In genomic region chr9:114082017-114082735, GRCh38 we compare ENCODE assay signal across 8 cellular contexts. TPM values are rescaled to one million over a fixed set of nuclear protein-coding genes. Genes with fewer than 3 reads are reported as not detected.
DNase-seq lines count a peak whose midpoint lies in the region; ATAC-seq, FAIRE-seq and TF ChIP-seq lines count a peak whose summit lies in the region.

No MANE protein-coding gene starts in this region.

- no peaks in the 10 kb centered on the region; the same call in 1 of the 2 replicates for H3K9me3 Mint-ChIP-seq in WTC11

- H3K4me1 Mint-ChIP-seq in WTC11: no peaks in the 10 kb centered on the region

- ATAC-seq in GM18517 (IDR thresholded peaks at IDR 0.05; ENCODE audit: unreplicated experiment) (peak; percentile 69), HG03135 (IDR thresholded peaks at IDR 0.05; ENCODE audit: unreplicated experiment) (peak; percentile 88), WTC11 (peak; percentile 91)

- H3K27ac ChIP-seq in A673 (ENCODE audit: low read depth, low read length, poor library complexity, severe bottlenecking) (no peak overlapping the region), kidney (ENCODE audit: low read depth in 2 of 2, low read length in 2 of 2) (peak overlapping the region; percentile 81 to 82)

- peaks cover 35% of the 10 kb centered on the region for H3K27me3 Mint-ChIP-seq in WTC11 (ENCODE audit: low read depth)

- peak; percentile 90 for DNase-seq in A673 (ENCODE audit: low spot score)
- DNase-seq in NCI-H345 (lab: John Stamatoyannopoulos, UW): peak; percentile 88
- peak; percentile 92 for DNase-seq in WTC11 (ENCODE audit: low spot score)
- peak; percentile 90 to 92 for DNase-seq in cardiac fibroblast (ENCODE audit: low read depth in 2 of 2)
- DNase-seq in kidney: peak; percentile 90
- DNase-seq in stimulated activated CD4-positive, alpha-beta T cell treated with anti-CD3 and anti-CD28 coated beads, Interleukin-1b, Interleukin-23, amount 100 ng/mL, for 24 hours (ENCODE audit: low read depth in 4 of 4, low spot score in 1 of 4): peak; percentile 69 to 88 (median 74)

- peak; percentile 93 for TF ChIP-seq CTCF in A673 (conservative IDR thresholded peaks at IDR 0.05; ENCODE audit: low read depth, low read length)
- TF ChIP-seq CTCF in WTC11 (IDR thresholded peaks at IDR 0.05): peak; percentile 92
- TF ChIP-seq CTCF in cardiac fibroblast (IDR thresholded peaks at IDR 0.05; ENCODE audit: low read depth, low read length): peak; percentile 89
- TF ChIP-seq CTCF in kidney (IDR thresholded peaks at IDR 0.05; ENCODE audit: borderline replicate concordance, extremely low read depth, insufficient read depth): peak; percentile 88

- H3K4me1 ChIP-seq in A673 (ENCODE audit: insufficient read depth, low read length, poor library complexity, severe bottlenecking) (no peaks in the 10 kb centered on the region), kidney (ENCODE audit: control insufficient read depth in 1 of 2, insufficient read depth in 1 of 2, low read depth in 1 of 2, low read length in 2 of 2) (peaks cover 24 to 30% of the 10 kb centered on the region in 2 donors)

- POLR2A ChIA-PET in A673 (lab: Charles Lee; ENCODE audit: low non-redundant PET) (no interaction called here), WTC11 (lab: Charles Lee) (no interaction called here)

- intact Hi-C loops in A673 (cut with micrococcal nuclease; ENCODE audit: unreplicated experiment) (loop anchor here (1.0 kb wide), 1 partner anchor 209 kb away; no protein-coding TSS in a partner anchor), kidney (cut with DNase I) (loop anchor here (10.0 kb wide), 1 partner anchor 213 kb away; no protein-coding TSS in a partner anchor)

- H3K36me3 ChIP-seq in A673 (ENCODE audit: insufficient read depth, low read length, poor library complexity, severe bottlenecking) (no peaks in the 10 kb centered on the region), kidney (ENCODE audit: control insufficient read depth in 1 of 2, insufficient read depth in 2 of 2, low read length in 2 of 2) (no peaks in the 10 kb centered on the region)

- H3K9me3 ChIP-seq in A673 (ENCODE audit: low read depth, low read length, poor library complexity, severe bottlenecking) (no peaks in the 10 kb centered on the region), kidney (ENCODE audit: control insufficient read depth in 1 of 2, low read length in 2 of 2) (no peaks in the 10 kb centered on the region)

- no peak overlapping the region for H3K27ac Mint-ChIP-seq in WTC11

- H3K9ac ChIP-seq in kidney (ENCODE audit: low read length in 2 of 2): no peak overlapping the region

- BruUV-seq in A673 (replicated peaks; lab: Mats Ljungman, UMichigan): no TSS peak

- FAIRE-seq in kidney (lab: Jason Lieb, UNC): peak; percentile 66

- CTCF ChIA-PET in A673 (lab: Charles Lee): interaction anchor here (0.8 to 1.9 kb wide), 12 partner anchors 14 to 275 kb away, joined by 3 to 19 read pairs (median 4); no protein-coding TSS in a partner anchor
- CTCF ChIA-PET in WTC11 (lab: Charles Lee): interaction anchor here (0.5 to 5.6 kb wide), 71 partner anchors 9 to 488 kb away, joined by 3 to 109 read pairs (median 4); partner anchors contain the start of genes AKNA, COL27A1 and KIF12

- H3K27me3 ChIP-seq in A673 (replicated peaks; ENCODE audit: insufficient read depth, low read depth, low read length, poor library complexity): no peaks in the 10 kb centered on the region

- H3K36me3 Mint-ChIP-seq in WTC11: no peaks in the 10 kb centered on the region

- no peak overlapping the region for H3K4me3 ChIP-seq in A673 (ENCODE audit: low read depth, low read length, poor library complexity, severe bottlenecking)
- no peak overlapping the region for H3K4me3 ChIP-seq in cardiac fibroblast (replicated peaks in 1 of 2; ENCODE audit: low read depth in 2 of 2, low read length in 2 of 2)
- H3K4me3 ChIP-seq in kidney (ENCODE audit: low read length in 2 of 2): no peak overlapping the region

- H3K4me3 Mint-ChIP-seq in WTC11: no peak overlapping the region

TF ChIP-seq in WTC11, 78 proteins besides CTCF, POLR2A, EP300 and RAD21:
- TF ChIP-seq FOXJ3 (CRISPR knock-in tag; IDR thresholded peaks at IDR 0.05; ENCODE audit: borderline replicate concordance): no peak
- TF ChIP-seq, protein P1, sequence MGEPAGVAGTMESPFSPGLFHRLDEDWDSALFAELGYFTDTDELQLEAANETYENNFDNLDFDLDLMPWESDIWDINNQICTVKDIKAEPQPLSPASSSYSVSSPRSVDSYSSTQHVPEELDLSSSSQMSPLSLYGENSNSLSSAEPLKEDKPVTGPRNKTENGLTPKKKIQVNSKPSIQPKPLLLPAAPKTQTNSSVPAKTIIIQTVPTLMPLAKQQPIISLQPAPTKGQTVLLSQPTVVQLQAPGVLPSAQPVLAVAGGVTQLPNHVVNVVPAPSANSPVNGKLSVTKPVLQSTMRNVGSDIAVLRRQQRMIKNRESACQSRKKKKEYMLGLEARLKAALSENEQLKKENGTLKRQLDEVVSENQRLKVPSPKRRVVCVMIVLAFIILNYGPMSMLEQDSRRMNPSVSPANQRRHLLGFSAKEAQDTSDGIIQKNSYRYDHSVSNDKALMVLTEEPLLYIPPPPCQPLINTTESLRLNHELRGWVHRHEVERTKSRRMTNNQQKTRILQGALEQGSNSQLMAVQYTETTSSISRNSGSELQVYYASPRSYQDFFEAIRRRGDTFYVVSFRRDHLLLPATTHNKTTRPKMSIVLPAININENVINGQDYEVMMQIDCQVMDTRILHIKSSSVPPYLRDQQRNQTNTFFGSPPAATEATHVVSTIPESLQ (CRISPR knock-in tag; IDR thresholded peaks at IDR 0.05): no peak
- peak; percentile 58; the same call in 1 of the 2 replicates for TF ChIP-seq MAX (CRISPR knock-in tag; IDR thresholded peaks at IDR 0.05)

RNA-seq across cellular contexts. Expression of gene AMBP, which starts 4.1 kb away (rescaled TPM):
- total RNA-seq in A673 (2021) (not detected in 2 replicates), WTC11 (2021) (3.3 to 3.6 TPM (median 3.5 TPM) in 3 replicates), kidney (5.3 TPM)
- 43.5 TPM for polyA plus RNA-seq in kidney (ENCODE audit: insufficient read depth, low read depth, low replicate concordance)

RNA-seq across cellular contexts. Expression of gene KIF12, which starts 16.9 kb away (rescaled TPM):
- total RNA-seq in A673 (2021) (not detected in 2 replicates), WTC11 (2021) (3.0 to 4.0 TPM (median 3.1 TPM) in 3 replicates), kidney (202 TPM)
- polyA plus RNA-seq in kidney (ENCODE audit: insufficient read depth, low read depth, low replicate concordance): 155 TPM

Comparison
In these comparisons a context has a peak if more than half of its experiments do, and no peak if none do; other contexts are left out.
1. RNA of gene KIF12, which starts 16.9 kb away (total RNA-seq): 202 TPM in kidney (single experiment); 3.0 to 4.0 TPM in WTC11 and not detected in A673; every median in the first group is over 10 times any median in the second.
2. Peak in every context shown above with its lines, with median percentiles within 50 percentile points of each other: DNase-seq, CTCF ChIP-seq and ATAC-seq.